ENCODE assay signal across 10 cellular contexts in the genomic region with DNA sequence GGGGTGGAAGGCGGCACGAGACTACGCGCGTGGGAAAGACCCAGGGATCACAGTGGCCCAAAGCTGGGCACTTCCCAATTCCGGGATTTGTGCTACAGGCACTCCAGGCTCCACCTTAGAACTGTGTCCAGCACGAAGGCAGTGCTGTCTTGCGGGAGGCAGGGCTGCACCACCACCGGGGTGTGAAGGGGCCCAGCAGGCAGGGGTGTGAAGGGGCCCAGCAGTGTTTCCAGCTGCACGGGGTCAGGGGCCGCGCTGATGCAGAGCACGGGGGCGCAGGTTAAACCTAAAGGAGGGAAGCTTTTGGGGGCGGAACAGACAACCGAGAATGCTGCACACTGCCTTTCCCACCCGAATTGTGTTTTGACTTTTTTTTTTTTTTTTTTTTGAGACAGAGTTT. TPM values are rescaled to one million over a fixed set of nuclear protein-coding genes. Genes with fewer than 3 reads are reported as not detected.
DNase-seq lines count a peak whose midpoint lies in the region; ATAC-seq lines count a peak whose summit lies in the region.
"Had no signal": no experiment of that assay in that cellular context is flagged by ENCODE, and none has a peak within 500 bp of the region (broad histone marks: within the 10 kb centered on the region; RNA-seq: fewer than 3 reads in every experiment).

No MANE protein-coding gene starts in this region.

- peak; percentile 56 for DNase-seq in activated CD8-positive, alpha-beta memory T cell treated with anti-CD3 and anti-CD28 coated beads for 24 hours
- no peak for DNase-seq in activated CD8-positive, alpha-beta memory T cell treated with anti-CD3 and anti-CD28 coated beads, Interleukin-2, amount 50 U/mL, for 4 hours
- no peak for DNase-seq in activated CD4-positive, alpha-beta memory T cell treated with anti-CD3 and anti-CD28 coated beads for 36 hours
- DNase-seq in immature natural killer cell (no peak), posterior vena cava (ENCODE audit: low spot score) (no peak), dedifferentiated amniotic fluid mesenchymal stem cell (ENCODE audit: extremely low spot score) (no peak)
- no peak for DNase-seq in stimulated activated naive CD8-positive, alpha-beta T cell treated with anti-CD3 and anti-CD28 coated beads, Interleukin-15, amount 100 ng/mL, for 72 hours
- DNase-seq: effector CD8-positive, alpha-beta T cell; NCI-H2081 treated with DMSO at 0.1 percent for 48 hours had no signal

- CTCF ChIA-PET in activated CD4-positive, alpha-beta memory T cell treated with anti-CD3 and anti-CD28 coated beads for 36 hours (lab: Charles Lee), result interaction anchor here (0.9 kb wide), 1 partner anchor 73 kb away, joined by 3 read pairs; no protein-coding TSS in a partner anchor

- no peaks in the 10 kb centered on the region for H3K9me3 Mint-ChIP-seq in activated CD4-positive, alpha-beta memory T cell treated with anti-CD3 and anti-CD28 coated beads for 36 hours
- H3K9me3 Mint-ChIP-seq in immature natural killer cell, result no peaks in the 10 kb centered on the region
- H3K9me3 Mint-ChIP-seq in stimulated activated naive CD8-positive, alpha-beta T cell treated with anti-CD3 and anti-CD28 coated beads, Interleukin-15, amount 100 ng/mL, for 72 hours, result no peaks in the 10 kb centered on the region

- H3K4me1 Mint-ChIP-seq in activated CD4-positive, alpha-beta memory T cell treated with anti-CD3 and anti-CD28 coated beads for 36 hours (ENCODE audit: low read depth), result peaks cover 44% of the 10 kb centered on the region
- H3K4me1 Mint-ChIP-seq in immature natural killer cell, result peaks cover 26 to 42% of the 10 kb centered on the region in 2 donors
- H3K4me1 Mint-ChIP-seq in stimulated activated naive CD8-positive, alpha-beta T cell treated with anti-CD3 and anti-CD28 coated beads, Interleukin-15, amount 100 ng/mL, for 72 hours, result peaks cover 69% of the 10 kb centered on the region

- intact Hi-C loops in activated CD4-positive, alpha-beta memory T cell treated with anti-CD3 and anti-CD28 coated beads for 36 hours (cut with micrococcal nuclease), result loop anchor here (5.0 kb wide), 2 partner anchors 172 to 1522 kb away; a partner anchor contains a TSS
- intact Hi-C loops in posterior vena cava (cut with DNase I), result no loop called here

- no peaks in the 10 kb centered on the region for H3K27me3 Mint-ChIP-seq in activated CD4-positive, alpha-beta memory T cell treated with anti-CD3 and anti-CD28 coated beads for 36 hours
- peaks cover 7 to 11% (median 11%) of the 10 kb centered on the region in 3 donors for H3K27me3 Mint-ChIP-seq in immature natural killer cell (ENCODE audit: low read depth in 3 of 3)
- no peaks in the 10 kb centered on the region for H3K27me3 Mint-ChIP-seq in stimulated activated naive CD8-positive, alpha-beta T cell treated with anti-CD3 and anti-CD28 coated beads, Interleukin-15, amount 100 ng/mL, for 72 hours

- peaks cover 26% of the 10 kb centered on the region for H3K36me3 Mint-ChIP-seq in activated CD4-positive, alpha-beta memory T cell treated with anti-CD3 and anti-CD28 coated beads for 36 hours
- H3K36me3 Mint-ChIP-seq in immature natural killer cell, result peaks cover 0 to 4% (median under 1%) of the 10 kb centered on the region in 3 donors

- H3K27ac Mint-ChIP-seq in activated CD4-positive, alpha-beta memory T cell treated with anti-CD3 and anti-CD28 coated beads for 36 hours, result peak overlapping the region; percentile 42
- peak overlapping the region; percentile 68 to 91 (median 84) for H3K27ac Mint-ChIP-seq in immature natural killer cell
- peak overlapping the region in 1 of 2 donors; percentile 44 for H3K27ac Mint-ChIP-seq in stimulated activated naive CD8-positive, alpha-beta T cell treated with anti-CD3 and anti-CD28 coated beads, Interleukin-15, amount 100 ng/mL, for 72 hours

- peak overlapping the region; percentile 85 for H3K4me3 Mint-ChIP-seq in activated CD4-positive, alpha-beta memory T cell treated with anti-CD3 and anti-CD28 coated beads for 36 hours
- peak overlapping the region; percentile 77 to 97 (median 94) for H3K4me3 Mint-ChIP-seq in immature natural killer cell
- peak overlapping the region; percentile 88 to 90 for H3K4me3 Mint-ChIP-seq in stimulated activated naive CD8-positive, alpha-beta T cell treated with anti-CD3 and anti-CD28 coated beads, Interleukin-15, amount 100 ng/mL, for 72 hours

- POLR2A ChIA-PET in activated CD4-positive, alpha-beta memory T cell treated with anti-CD3 and anti-CD28 coated beads for 36 hours (lab: Charles Lee), result interaction anchor here (1.5 to 1.9 kb wide), 2 partner anchors 51 to 52 kb away, joined by 3 to 10 read pairs; a partner anchor contains a TSS

- no peak for ATAC-seq in stimulated activated naive CD8-positive, alpha-beta T cell treated with anti-CD3 and anti-CD28 coated beads, Interleukin-15, amount 100 ng/mL, for 72 hours
- ATAC-seq in HG03520 (IDR thresholded peaks at IDR 0.05; ENCODE audit: unreplicated experiment), result no peak

RNA-seq across cellular contexts. Expression of a gene that starts 1.1 kb away (rescaled TPM):
- total RNA-seq in activated CD4-positive, alpha-beta memory T cell treated with anti-CD3 and anti-CD28 coated beads for 36 hours, result 10 to 100 TPM; 81.6 to 83.8 TPM
- 100 to 1,000 TPM; 209 to 392 (median 236) TPM for polyA plus RNA-seq in immature natural killer cell
- 10 to 100 TPM; 49.6 to 53.0 TPM for total RNA-seq in posterior vena cava

RNA-seq across cellular contexts. Expression of a gene that starts 51.2 kb away (rescaled TPM):
- 10 to 100 TPM; 16.7 to 16.8 TPM for total RNA-seq in activated CD4-positive, alpha-beta memory T cell treated with anti-CD3 and anti-CD28 coated beads for 36 hours
- polyA plus RNA-seq in immature natural killer cell, result under 1 TPM in 1 of 3 donors, not detected in 2; 0.16 TPM
- 1 to 10 TPM in 1 of 2 donors, under 1 TPM in 1; 0.69 to 2.9 TPM for total RNA-seq in posterior vena cava

RNA-seq across cellular contexts. Expression of a gene that starts 52.2 kb away (rescaled TPM):
- 100 to 1,000 TPM; 142 to 143 TPM for total RNA-seq in activated CD4-positive, alpha-beta memory T cell treated with anti-CD3 and anti-CD28 coated beads for 36 hours
- polyA plus RNA-seq in immature natural killer cell, result 100 to 1,000 TPM; 140 to 224 (median 208) TPM
- total RNA-seq in posterior vena cava, result 10 to 100 TPM; 75.2 to 80.7 TPM

RNA-seq across cellular contexts. Expression of a gene that starts 52.4 kb away (rescaled TPM):
- total RNA-seq in activated CD4-positive, alpha-beta memory T cell treated with anti-CD3 and anti-CD28 coated beads for 36 hours, result 1 to 10 TPM; 4.3 to 5.0 TPM
- polyA plus RNA-seq in immature natural killer cell, result 1 to 10 TPM; 2.4 to 3.8 (median 3.6) TPM
- 1 to 10 TPM; 5.8 to 6.9 TPM for total RNA-seq in posterior vena cava

Comparison
In these comparisons a context has a peak if more than half of its experiments do, and no peak if none do; other contexts are left out.
1. RNA of a gene that starts 51.2 kb away (total RNA-seq): 16.7 to 16.8 TPM in activated CD4-positive, alpha-beta memory T cell treated with anti-CD3 and anti-CD28 coated beads for 36 hours; 0.69 to 2.9 TPM in posterior vena cava; every median in the first group is over 4 times any median in the second.
2. Peak in every context shown above with its lines, with median percentiles within 50 percentile points of each other: H3K4me3 Mint-ChIP-seq.